23 cellular contexts compared by ENCODE assay signal in the genomic region with DNA sequence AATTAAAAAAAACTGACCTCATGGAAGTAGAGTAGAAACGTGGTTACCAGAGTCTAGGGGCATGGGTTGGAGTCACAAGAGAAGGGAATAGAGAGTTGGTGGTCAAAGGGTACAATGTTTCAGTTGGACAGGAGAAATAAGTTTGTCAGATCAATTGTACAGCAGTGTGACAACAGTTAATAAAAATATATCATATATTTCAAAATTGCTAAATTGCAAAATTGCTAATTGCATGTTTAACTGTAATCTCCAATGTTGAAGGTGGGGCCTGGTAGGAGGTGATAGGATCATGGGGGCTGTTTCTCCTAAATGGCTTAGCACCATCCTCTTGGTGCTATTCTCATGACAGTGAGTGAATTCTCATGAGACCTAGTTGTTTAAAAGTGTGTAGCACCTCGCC.
"Had no signal": no experiment of that assay in that cellular context is flagged by ENCODE, and none has a peak within 500 bp of the region (broad histone marks: within the 10 kb centered on the region; RNA-seq: fewer than 3 reads in every experiment).

No MANE protein-coding gene starts in this region.

- H3K27ac Mint-ChIP-seq: immature natural killer cell; naive thymus-derived CD4-positive, alpha-beta T cell; natural killer cell treated with Interleukin-12 subunit alpha and Interleukin-12 subunit beta and Interleukin-15 and Interleukin-18, amount 100 ng/mL, for 72 hours; progenitor cell of endocrine pancreas; stimulated activated effector memory CD8-positive, alpha-beta T cell treated with anti-CD3 and anti-CD28 coated beads, Interleukin-12 subunit alpha, Interleukin-12 subunit beta, amount 100 ng/mL, for 72 hours; stimulated activated naive CD8-positive, alpha-beta T cell treated with anti-CD3 and anti-CD28 coated beads, Interleukin-15, amount 100 ng/mL, for 72 hours; type B pancreatic cell had no signal

- H3K27me3 Mint-ChIP-seq: naive thymus-derived CD4-positive, alpha-beta T cell; natural killer cell treated with Interleukin-12 subunit alpha and Interleukin-12 subunit beta and Interleukin-15 and Interleukin-18, amount 100 ng/mL, for 72 hours; progenitor cell of endocrine pancreas; stimulated activated naive CD8-positive, alpha-beta T cell treated with anti-CD3 and anti-CD28 coated beads, Interleukin-15, amount 100 ng/mL, for 72 hours; type B pancreatic cell had no signal

- H3K27ac ChIP-seq: left ventricle myocardium inferior, ovary, right atrium auricular region, sigmoid colon, spleen, tibial nerve, uterus had no signal

- H3K36me3 ChIP-seq: ovary, uterus had no signal

- H3K4me3 ChIP-seq: left ventricle myocardium inferior, lung, mucosa of descending colon, ovary, right atrium auricular region, sigmoid colon, spleen, tibial nerve, uterus had no signal

- DNase-seq: hypothalamus; immature natural killer cell; left ventricle myocardium inferior; midbrain; mucosa of descending colon; naive thymus-derived CD4-positive, alpha-beta T cell; ovary; sigmoid colon; small intestine; spleen; stimulated activated CD4-positive, alpha-beta T cell treated with anti-CD3 and anti-CD28 coated beads, Interleukin-4, amount 100 ng/mL, for 24 hours; stimulated activated naive CD4-positive, alpha-beta T cell; stimulated activated naive CD8-positive, alpha-beta T cell treated with anti-CD3 and anti-CD28 coated beads, Interleukin-15, amount 100 ng/mL, for 72 hours; substantia nigra; uterus had no signal

- H3K9me3 Mint-ChIP-seq: immature natural killer cell; natural killer cell treated with Interleukin-12 subunit alpha and Interleukin-12 subunit beta and Interleukin-15 and Interleukin-18, amount 100 ng/mL, for 72 hours; stimulated activated effector memory CD8-positive, alpha-beta T cell treated with anti-CD3 and anti-CD28 coated beads, Interleukin-12 subunit alpha, Interleukin-12 subunit beta, amount 100 ng/mL, for 72 hours; stimulated activated naive CD8-positive, alpha-beta T cell treated with anti-CD3 and anti-CD28 coated beads, Interleukin-15, amount 100 ng/mL, for 72 hours; type B pancreatic cell had no signal

- H3K9me3 ChIP-seq: left ventricle myocardium inferior, mucosa of descending colon, ovary, right atrium auricular region, sigmoid colon, spleen, tibial nerve, uterus had no signal

- H3K27me3 ChIP-seq: ovary, right atrium auricular region, sigmoid colon, spleen, tibial nerve, uterus had no signal

- H3K4me1 ChIP-seq: left ventricle myocardium inferior, right atrium auricular region, sigmoid colon, spleen, uterus had no signal

- H3K4me1 Mint-ChIP-seq: immature natural killer cell; stimulated activated effector memory CD8-positive, alpha-beta T cell treated with anti-CD3 and anti-CD28 coated beads, Interleukin-12 subunit alpha, Interleukin-12 subunit beta, amount 100 ng/mL, for 72 hours; stimulated activated naive CD8-positive, alpha-beta T cell treated with anti-CD3 and anti-CD28 coated beads, Interleukin-15, amount 100 ng/mL, for 72 hours had no signal

- H3K4me3 Mint-ChIP-seq: immature natural killer cell; naive thymus-derived CD4-positive, alpha-beta T cell; natural killer cell treated with Interleukin-12 subunit alpha and Interleukin-12 subunit beta and Interleukin-15 and Interleukin-18, amount 100 ng/mL, for 72 hours; stimulated activated effector memory CD8-positive, alpha-beta T cell treated with anti-CD3 and anti-CD28 coated beads, Interleukin-12 subunit alpha, Interleukin-12 subunit beta, amount 100 ng/mL, for 72 hours; stimulated activated naive CD8-positive, alpha-beta T cell treated with anti-CD3 and anti-CD28 coated beads, Interleukin-15, amount 100 ng/mL, for 72 hours; type B pancreatic cell had no signal

- FAIRE-seq: islet of Langerhans, small intestine had no signal

- ATAC-seq: mucosa of descending colon; naive thymus-derived CD4-positive, alpha-beta T cell; natural killer cell treated with Interleukin-12 subunit alpha and Interleukin-12 subunit beta and Interleukin-15 and Interleukin-18, amount 100 ng/mL, for 72 hours; stimulated activated effector memory CD8-positive, alpha-beta T cell treated with anti-CD3 and anti-CD28 coated beads, Interleukin-12 subunit alpha, Interleukin-12 subunit beta, amount 100 ng/mL, for 72 hours; stimulated activated naive CD8-positive, alpha-beta T cell treated with anti-CD3 and anti-CD28 coated beads, Interleukin-15, amount 100 ng/mL, for 72 hours had no signal
